Comparison of ENCODE assay signal across 1 cellular context in genomic region chr2:38512211-38512610, GRCh38.
TF ChIP-seq lines count a peak whose summit lies in the region.

No MANE protein-coding gene starts in this region.

TF ChIP-seq in HepG2, 621 proteins besides CTCF, POLR2A, EP300 and RAD21 (continued from another document):
- peak; percentile 31; the same call in 1 of the 2 replicates for TF ChIP-seq ZNF281 (CRISPR knock-in tag; IDR thresholded peaks at IDR 0.05; ENCODE audit: borderline replicate concordance)
